ENCODE assay signal across 31 cellular contexts in genomic region chr9:91572811-91573210, GRCh38.
"Had no signal": no experiment of that assay in that cellular context is flagged by ENCODE, and none has a peak within 500 bp of the region (broad histone marks: within the 10 kb centered on the region; RNA-seq: fewer than 3 reads in every experiment).

No MANE protein-coding gene starts in this region.

- H3K27ac Mint-ChIP-seq: activated CD4-positive, alpha-beta memory T cell treated with anti-CD3 and anti-CD28 coated beads for 36 hours; activated CD4-positive, alpha-beta T cell treated with anti-CD3 and anti-CD28 coated beads, Interleukin-2, amount 10 ng/mL, durations not matched to agents 24 days and 14 days; activated naive CD4-positive, alpha-beta T cell treated with anti-CD3 and anti-CD28 coated beads, Interleukin-2, amount 10 ng/mL, durations not matched to agents 7 days and 5 days; activated naive CD8-positive, alpha-beta T cell treated with anti-CD3 and anti-CD28 coated beads, Interleukin-2, amount 50 U/mL, for 24 hours; activated T-helper 1 cell treated with anti-CD3 and anti-CD28 coated beads, Interleukin-12 subunit alpha, Interleukin-12 subunit beta, Interleukin-2, Interleukin-4 antibody, amounts not matched to agents 30 ng/mL and 10 ng/mL and 1 ng/mL, durations not matched to agents 14 hours and 24 hours and 36 hours; dendritic cell treated with granulocyte-macrophage colony-stimulating factor and Interleukin-4, amounts not matched to agents 40 ng/mL and 50 ng/mL, for 4 days; naive thymus-derived CD4-positive, alpha-beta T cell; T-helper 1 cell treated with Interleukin-12 subunit alpha and Interleukin-12 subunit beta and Interleukin-4 antibody, amounts not matched to agents 30 μg/mL and 1 μg/mL, for 36 hours had no signal

- H3K4me1 ChIP-seq: parathyroid adenoma, spleen, suprapubic skin, tibial nerve had no signal

- H3K4me1 Mint-ChIP-seq: activated CD4-positive, alpha-beta T cell treated with anti-CD3 and anti-CD28 coated beads, Interleukin-2, amount 10 ng/mL, durations not matched to agents 24 days and 14 days; activated naive CD4-positive, alpha-beta T cell treated with anti-CD3 and anti-CD28 coated beads, Interleukin-2, amount 10 ng/mL, durations not matched to agents 7 days and 5 days; activated naive CD8-positive, alpha-beta T cell treated with anti-CD3 and anti-CD28 coated beads, Interleukin-2, amount 50 U/mL, for 24 hours; central memory CD8-positive, alpha-beta T cell; naive thymus-derived CD4-positive, alpha-beta T cell had no signal

- ATAC-seq: activated naive CD8-positive, alpha-beta T cell treated with anti-CD3 and anti-CD28 coated beads, Interleukin-2, amount 50 U/mL, for 24 hours; naive thymus-derived CD4-positive, alpha-beta T cell; right cardiac atrium had no signal

- H3K27me3 ChIP-seq: heart left ventricle, tibial nerve had no signal

- FAIRE-seq: endometrium, TTC549 had no signal

- H2AFZ ChIP-seq: parathyroid adenoma had no signal

- H3K9me3 ChIP-seq: suprapubic skin had no signal

- H3K36me3 ChIP-seq: heart left ventricle, spleen, suprapubic skin, tibial nerve had no signal

- H3K9ac ChIP-seq: parathyroid adenoma had no signal

- H3K4me3 Mint-ChIP-seq: activated CD4-positive, alpha-beta memory T cell treated with anti-CD3 and anti-CD28 coated beads for 36 hours; activated CD4-positive, alpha-beta T cell treated with anti-CD3 and anti-CD28 coated beads, Interleukin-2, amount 10 ng/mL, durations not matched to agents 24 days and 14 days; activated naive CD4-positive, alpha-beta T cell treated with anti-CD3 and anti-CD28 coated beads, Interleukin-2, amount 10 ng/mL, durations not matched to agents 7 days and 5 days; activated naive CD8-positive, alpha-beta T cell treated with anti-CD3 and anti-CD28 coated beads, Interleukin-2, amount 50 U/mL, for 24 hours; activated T-helper 1 cell treated with anti-CD3 and anti-CD28 coated beads, Interleukin-12 subunit alpha, Interleukin-12 subunit beta, Interleukin-2, Interleukin-4 antibody, amounts not matched to agents 30 ng/mL and 10 ng/mL and 1 ng/mL, durations not matched to agents 14 hours and 24 hours and 36 hours; central memory CD8-positive, alpha-beta T cell; dendritic cell treated with granulocyte-macrophage colony-stimulating factor and Interleukin-4, amounts not matched to agents 40 ng/mL and 50 ng/mL, for 4 days; naive thymus-derived CD4-positive, alpha-beta T cell; T-helper 1 cell treated with Interleukin-12 subunit alpha and Interleukin-12 subunit beta and Interleukin-4 antibody, amounts not matched to agents 30 μg/mL and 1 μg/mL, for 36 hours had no signal

- H3K4me3 ChIP-seq: heart left ventricle, spleen, suprapubic skin, tibial nerve had no signal

- H3K27ac ChIP-seq: parathyroid adenoma, spleen, suprapubic skin, tibial nerve, VCaP had no signal

- H3K36me3 Mint-ChIP-seq: activated CD4-positive, alpha-beta memory T cell treated with anti-CD3 and anti-CD28 coated beads for 36 hours; activated naive CD4-positive, alpha-beta T cell treated with anti-CD3 and anti-CD28 coated beads, Interleukin-2, amount 10 ng/mL, durations not matched to agents 7 days and 5 days; naive thymus-derived CD4-positive, alpha-beta T cell had no signal

- H3K9me3 Mint-ChIP-seq: activated CD4-positive, alpha-beta memory T cell treated with anti-CD3 and anti-CD28 coated beads for 36 hours; activated CD4-positive, alpha-beta T cell treated with anti-CD3 and anti-CD28 coated beads, Interleukin-2, amount 10 ng/mL, durations not matched to agents 24 days and 14 days; activated naive CD4-positive, alpha-beta T cell treated with anti-CD3 and anti-CD28 coated beads, Interleukin-2, amount 10 ng/mL, durations not matched to agents 7 days and 5 days; activated naive CD8-positive, alpha-beta T cell treated with anti-CD3 and anti-CD28 coated beads, Interleukin-2, amount 50 U/mL, for 24 hours; activated T-helper 1 cell treated with anti-CD3 and anti-CD28 coated beads, Interleukin-12 subunit alpha, Interleukin-12 subunit beta, Interleukin-2, Interleukin-4 antibody, amounts not matched to agents 30 ng/mL and 10 ng/mL and 1 ng/mL, durations not matched to agents 14 hours and 24 hours and 36 hours; central memory CD8-positive, alpha-beta T cell; dendritic cell treated with granulocyte-macrophage colony-stimulating factor and Interleukin-4, amounts not matched to agents 40 ng/mL and 50 ng/mL, for 4 days; T-helper 1 cell treated with Interleukin-12 subunit alpha and Interleukin-12 subunit beta and Interleukin-4 antibody, amounts not matched to agents 30 μg/mL and 1 μg/mL, for 36 hours had no signal

- H3K79me2 ChIP-seq: parathyroid adenoma had no signal

- DNase-seq: activated CD4-positive, alpha-beta memory T cell treated with anti-CD3 and anti-CD28 coated beads for 36 hours; activated CD4-positive, alpha-beta T cell treated with anti-CD3 and anti-CD28 coated beads, Interleukin-2, amount 10 ng/mL, durations not matched to agents 24 days and 14 days; activated CD4-positive, CD25-positive, alpha-beta regulatory T cell treated with anti-CD3 and anti-CD28 coated beads, Interleukin-2, amount 50 U/mL, for 72 hours; activated CD8-positive, alpha-beta memory T cell treated with anti-CD3 and anti-CD28 coated beads, Interleukin-2, amount 50 U/mL, for 4 hours; activated gamma-delta T cell; activated naive CD4-positive, alpha-beta T cell treated with anti-CD3 and anti-CD28 coated beads, Interleukin-2, amount 10 ng/mL, durations not matched to agents 7 days and 5 days; activated naive CD8-positive, alpha-beta T cell treated with anti-CD3 and anti-CD28 coated beads, Interleukin-2, amount 50 U/mL, for 24 hours; activated T-cell treated with anti-CD3 and anti-CD28 coated beads, Interleukin-2, amount 50 U/mL, for 1 hour; amygdala; effector CD4-positive, alpha-beta T cell; erythroblast; heart left ventricle; hypothalamus; midbrain; naive thymus-derived CD4-positive, alpha-beta T cell; nucleus accumbens; right cardiac atrium; spleen; stimulated activated naive CD4-positive, alpha-beta T cell; SW 1271; T-helper 9 cell had no signal
